In genomic region chr7:151113344-151114150, GRCh38 we compare ENCODE assay signal across 10 cellular contexts. TPM values are rescaled to one million over a fixed set of nuclear protein-coding genes. Genes with fewer than 3 reads are reported as not detected.
DNase-seq lines count a peak whose midpoint lies in the region; ATAC-seq and TF ChIP-seq lines count a peak whose summit lies in the region.
"Had no signal": no experiment of that assay in that cellular context is flagged by ENCODE, and none has a peak within 500 bp of the region (broad histone marks: within the 10 kb centered on the region; RNA-seq: fewer than 3 reads in every experiment).

No MANE protein-coding gene starts in this region.

- H3K4me2 ChIP-seq in neural progenitor cell: peak overlapping the region; percentile 78

- peak overlapping the region; percentile 30 for H3K4me3 ChIP-seq in epithelial cell of esophagus (ENCODE audit: low read length)
- H3K4me3 ChIP-seq in neural progenitor cell: no peak overlapping the region

- peak; percentile 39 for TF ChIP-seq CTCF in epithelial cell of esophagus (IDR thresholded peaks at IDR 0.05; ENCODE audit: insufficient read depth, low read depth, low read length, missing control alignments)
- TF ChIP-seq CTCF in neural progenitor cell (IDR thresholded peaks at IDR 0.05): no peak

- no peaks in the 10 kb centered on the region for H3K36me3 Mint-ChIP-seq in neural progenitor cell
- H3K36me3 Mint-ChIP-seq in stimulated activated memory B cell treated with anti-CD40 and anti-IgM and Interleukin-4, amounts not matched to agents 10 μg/mL and 1 μg/mL and 100 μg/mL, for 72 hours: peaks cover 2% of the 10 kb centered on the region

- peaks cover 89% of the 10 kb centered on the region for H4K20me1 ChIP-seq in neural progenitor cell (ENCODE audit: low read depth)

- H3K27ac Mint-ChIP-seq in neural progenitor cell: no peak overlapping the region
- no peak overlapping the region for H3K27ac Mint-ChIP-seq in stimulated activated memory B cell treated with anti-CD40 and anti-IgM and Interleukin-4, amounts not matched to agents 10 μg/mL and 1 μg/mL and 100 μg/mL, for 72 hours
- H3K27ac Mint-ChIP-seq: activated T-helper 2 cell treated with anti-CD3 and anti-CD28 coated beads, Interferon-gamma antibody, Interleukin-2, Interleukin-4, amounts not matched to agents 10 μg/mL and 5 μg/mL and 100 μg/mL, durations not matched to agents 14 hours and 24 hours and 36 hours had no signal

- no peak overlapping the region for H2AFZ ChIP-seq in neural progenitor cell (replicated peaks)
- H2AFZ ChIP-seq: parathyroid adenoma had no signal

- no peaks in the 10 kb centered on the region for H3K9me3 ChIP-seq in neural progenitor cell (ENCODE audit: low read depth)

- ATAC-seq in GM21723 (IDR thresholded peaks at IDR 0.05; ENCODE audit: unreplicated experiment): no peak
- no peak for ATAC-seq in stimulated activated memory B cell treated with anti-CD40 and anti-IgM and Interleukin-4, amounts not matched to agents 10 μg/mL and 1 μg/mL and 100 μg/mL, for 72 hours

- H3K27me3 Mint-ChIP-seq in neural progenitor cell (ENCODE audit: insufficient read depth, low read depth): peaks cover 11% of the 10 kb centered on the region
- H3K27me3 Mint-ChIP-seq in stimulated activated memory B cell treated with anti-CD40 and anti-IgM and Interleukin-4, amounts not matched to agents 10 μg/mL and 1 μg/mL and 100 μg/mL, for 72 hours: peaks cover 15% of the 10 kb centered on the region

- peaks cover 17% of the 10 kb centered on the region for H3K27me3 ChIP-seq in neural progenitor cell

- DNase-seq in EL: peak; percentile 95
- DNase-seq in RPMI7951 (ENCODE audit: low read depth): peak; percentile 98
- peak; percentile 96 for DNase-seq in epithelial cell of esophagus (ENCODE audit: low read depth)
- DNase-seq in neural progenitor cell (ENCODE audit: low spot score): peak; percentile 79
- DNase-seq in AML-193 (lab: John Stamatoyannopoulos, UW): no peak
- no peak for DNase-seq in effector CD4-positive, alpha-beta T cell

- no peak overlapping the region for H3K27ac ChIP-seq in neural progenitor cell
- H3K27ac ChIP-seq: parathyroid adenoma had no signal

- peak overlapping the region; percentile 74 for H3K4me3 Mint-ChIP-seq in neural progenitor cell
- no peak overlapping the region for H3K4me3 Mint-ChIP-seq in stimulated activated memory B cell treated with anti-CD40 and anti-IgM and Interleukin-4, amounts not matched to agents 10 μg/mL and 1 μg/mL and 100 μg/mL, for 72 hours

- H3K36me3 ChIP-seq in neural progenitor cell: no peaks in the 10 kb centered on the region

- H3K9me3 Mint-ChIP-seq in neural progenitor cell: no peaks in the 10 kb centered on the region
- H3K9me3 Mint-ChIP-seq in stimulated activated memory B cell treated with anti-CD40 and anti-IgM and Interleukin-4, amounts not matched to agents 10 μg/mL and 1 μg/mL and 100 μg/mL, for 72 hours: no peaks in the 10 kb centered on the region
- H3K9me3 Mint-ChIP-seq: activated T-helper 2 cell treated with anti-CD3 and anti-CD28 coated beads, Interferon-gamma antibody, Interleukin-2, Interleukin-4, amounts not matched to agents 10 μg/mL and 5 μg/mL and 100 μg/mL, durations not matched to agents 14 hours and 24 hours and 36 hours had no signal

- peaks cover 20% of the 10 kb centered on the region for H3K4me1 ChIP-seq in neural progenitor cell

- no peak overlapping the region for H3K9ac ChIP-seq in neural progenitor cell
- H3K9ac ChIP-seq: parathyroid adenoma had no signal

- peaks cover 52% of the 10 kb centered on the region for H3K79me2 ChIP-seq in neural progenitor cell (ENCODE audit: low read depth)

- H3K4me1 Mint-ChIP-seq in neural progenitor cell: peaks cover 33% of the 10 kb centered on the region
- H3K4me1 Mint-ChIP-seq in stimulated activated memory B cell treated with anti-CD40 and anti-IgM and Interleukin-4, amounts not matched to agents 10 μg/mL and 1 μg/mL and 100 μg/mL, for 72 hours: peaks cover 13% of the 10 kb centered on the region

- H3F3A ChIP-seq in neural progenitor cell (ENCODE audit: low read depth): peaks cover 27% of the 10 kb centered on the region

RNA-seq across cellular contexts. Expression of gene AGAP3, which starts 27.3 kb away (rescaled TPM):
- total RNA-seq in RPMI7951 (2014; rRNA removed; shearing (Covaris generic)): 26.5 and 32.7 TPM in 2 replicates
- total RNA-seq in neural progenitor cell (ENCODE audit: low replicate concordance): 38.9 and 73.0 TPM in 2 replicates

RNA-seq across cellular contexts. Expression of gene TMUB1, which starts 30.3 kb away (rescaled TPM):
- 31.8 and 36.6 TPM in 2 replicates for total RNA-seq in RPMI7951 (2014; rRNA removed; shearing (Covaris generic))
- total RNA-seq in neural progenitor cell (ENCODE audit: low replicate concordance): 6.0 and 49.4 TPM in 2 replicates

RNA-seq across cellular contexts. Expression of gene FASTK, which starts 32.9 kb away (rescaled TPM):
- 61.3 and 66.5 TPM in 2 replicates for total RNA-seq in RPMI7951 (2014; rRNA removed; shearing (Covaris generic))
- 22.4 and 71.0 TPM in 2 replicates for total RNA-seq in neural progenitor cell (ENCODE audit: low replicate concordance)

RNA-seq across cellular contexts. Expression of gene GBX1, which starts 53.9 kb away (rescaled TPM):
- not detected in 2 replicates for total RNA-seq in RPMI7951 (2014; rRNA removed; shearing (Covaris generic))
- total RNA-seq in neural progenitor cell (ENCODE audit: low replicate concordance): not detected in 2 replicates
- total RNA-seq: activated T-helper 2 cell treated with anti-CD3 and anti-CD28 coated beads, Interferon-gamma antibody, Interleukin-2, Interleukin-4, amounts not matched to agents 10 μg/mL and 5 μg/mL and 100 μg/mL, durations not matched to agents 14 hours and 24 hours and 36 hours had no signal

RNA-seq across cellular contexts. Expression of gene SLC4A2, which starts 54.2 kb away (rescaled TPM):
- 60.3 and 64.9 TPM in 2 replicates for total RNA-seq in RPMI7951 (2014; rRNA removed; shearing (Covaris generic))
- 26.1 and 85.7 TPM in 2 replicates for total RNA-seq in neural progenitor cell (ENCODE audit: low replicate concordance)

Comparison
In these comparisons a context has a peak if more than half of its experiments do, and no peak if none do; other contexts are left out.
1. DNase-seq: peak in EL (single experiment), RPMI7951 (single experiment), epithelial cell of esophagus (single experiment) and neural progenitor cell (single experiment); none in AML-193 (0 of 2) and effector CD4-positive, alpha-beta T cell (single experiment).